In genomic region chr1:170680428-170680827, GRCh38 we compare ENCODE assay signal across 21 cellular contexts. TPM values are rescaled to one million over a fixed set of nuclear protein-coding genes. Genes with fewer than 3 reads are reported as not detected.
A peak's percentile ranks its signal among the peaks of the same experiment; 100 is the strongest.
DNase-seq lines count a peak whose midpoint lies in the region; ATAC-seq and TF ChIP-seq lines count a peak whose summit lies in the region.
"Had no signal": no experiment of that assay in that cellular context is flagged by ENCODE, and none has a peak within 500 bp of the region (broad histone marks: within the 10 kb centered on the region; RNA-seq: fewer than 3 reads in every experiment).

No MANE protein-coding gene starts in this region.

- WGBS in body of pancreas, 2 donors, result 30 to 40% methylated on average over 3 of the region's 3 CpGs

- TF ChIP-seq POLR2A in gastrocnemius medialis (IDR thresholded peaks at IDR 0.05) (no peak), body of pancreas (IDR thresholded peaks at IDR 0.05) (no peak)

- H3K9ac ChIP-seq in adipocyte (ENCODE audit: low read length), result no peak overlapping the region

- no peaks in the 10 kb centered on the region for H3K9me3 ChIP-seq in adipocyte (ENCODE audit: control insufficient read depth, low read length)
- H3K9me3 ChIP-seq in gastrocnemius medialis, result no peaks in the 10 kb centered on the region
- H3K9me3 ChIP-seq in A673 (ENCODE audit: low read depth, low read length, poor library complexity, severe bottlenecking), result no peaks in the 10 kb centered on the region
- no peaks in the 10 kb centered on the region for H3K9me3 ChIP-seq in body of pancreas
- H3K9me3 ChIP-seq: BE2C, tibial artery had no signal

- peak in 1 of 2 donors; percentile 22 for ATAC-seq in gastrocnemius medialis
- no peak for ATAC-seq in GM21515 (IDR thresholded peaks at IDR 0.05; ENCODE audit: unreplicated experiment)
- ATAC-seq in body of pancreas, result no peak
- no peak for ATAC-seq in HG02885 (IDR thresholded peaks at IDR 0.05; ENCODE audit: poor library complexity, unreplicated experiment)
- ATAC-seq: activated T-cell treated with anti-CD3 and anti-CD28 coated beads, Interleukin-2, amount 50 U/mL, for 72 hours; naive thymus-derived CD4-positive, alpha-beta T cell had no signal

- H3K4me1 ChIP-seq in adipocyte (ENCODE audit: control insufficient read depth, insufficient read depth, low read length), result peaks cover 87% of the 10 kb centered on the region
- peaks cover 62 to 80% of the 10 kb centered on the region in 2 donors for H3K4me1 ChIP-seq in gastrocnemius medialis
- no peaks in the 10 kb centered on the region for H3K4me1 ChIP-seq in A673 (ENCODE audit: insufficient read depth, low read length, poor library complexity, severe bottlenecking)
- H3K4me1 ChIP-seq in body of pancreas, result no peaks in the 10 kb centered on the region
- H3K4me1 ChIP-seq: BE2C had no signal

- peak overlapping the region; percentile 90 to 100 (median 96) for H3K27ac ChIP-seq in gastrocnemius medialis
- no peak overlapping the region for H3K27ac ChIP-seq in A673 (ENCODE audit: low read depth, low read length, poor library complexity, severe bottlenecking)
- H3K27ac ChIP-seq in body of pancreas, result no peak overlapping the region
- H3K27ac ChIP-seq: HL-60 had no signal

- POLR2A ChIA-PET in A673 (lab: Charles Lee; ENCODE audit: low non-redundant PET), result no interaction called here

- H3K27me3 ChIP-seq in adipocyte (replicated peaks; ENCODE audit: control insufficient read depth, insufficient read depth, low read length) (no peaks in the 10 kb centered on the region), gastrocnemius medialis (no peaks in the 10 kb centered on the region), A673 (replicated peaks; ENCODE audit: insufficient read depth, low read depth, low read length, poor library complexity) (peaks cover 6% of the 10 kb centered on the region), body of pancreas (no peaks in the 10 kb centered on the region)
- H3K27me3 ChIP-seq: tibial artery had no signal

- CTCF ChIA-PET in A673 (lab: Charles Lee), result no interaction called here

- in situ Hi-C loops in gastrocnemius medialis (cut with MboI; ENCODE audit: low sequenced_read_pairs in 4 of 4), result no loop called here

- peak; percentile 53 for DNase-seq in AG20443 (ENCODE audit: low spot score)
- DNase-seq in adipocyte (ENCODE audit: low read depth), result peak; percentile 48
- peak; percentile 67 for DNase-seq in fibroblast of pulmonary artery (ENCODE audit: low read depth)
- no peak for DNase-seq in gastrocnemius medialis
- no peak for DNase-seq in A673 (ENCODE audit: low spot score)
- no peak for DNase-seq in body of pancreas
- DNase-seq: activated CD4-positive, alpha-beta T cell treated with anti-CD3 and anti-CD28 coated beads for 4 hours; activated naive CD4-positive, alpha-beta T cell treated with anti-CD3 and anti-CD28 coated beads, Interleukin-2, amount 10 ng/mL, durations not matched to agents 7 days and 5 days; activated T-cell treated with anti-CD3 and anti-CD28 coated beads, Interleukin-2, amount 50 U/mL, for 72 hours; BE2C; COR-L47; EL; naive thymus-derived CD4-positive, alpha-beta T cell; NCI-H1436; NCI-H524; stimulated activated CD4-positive, alpha-beta T cell treated with anti-CD3 and anti-CD28 coated beads, Interleukin-2, amount 100 ng/mL, for 24 hours; stimulated activated naive CD4-positive, alpha-beta T cell treated with Interleukin-2 at 50 U/mL for 16 hours; tibial artery had no signal

- peak overlapping the region; percentile 27 for H3K4me3 ChIP-seq in adipocyte (ENCODE audit: low read length)
- H3K4me3 ChIP-seq in fibroblast of pulmonary artery (replicated peaks; ENCODE audit: low read depth, low read length), result no peak overlapping the region
- no peak overlapping the region for H3K4me3 ChIP-seq in gastrocnemius medialis
- no peak overlapping the region for H3K4me3 ChIP-seq in A673 (ENCODE audit: low read depth, low read length, poor library complexity, severe bottlenecking)
- no peak overlapping the region for H3K4me3 ChIP-seq in body of pancreas
- H3K4me3 ChIP-seq: tibial artery had no signal

- H3K36me3 ChIP-seq in adipocyte (ENCODE audit: control insufficient read depth, insufficient read depth, low read length, severe bottlenecking) (no peaks in the 10 kb centered on the region), gastrocnemius medialis (no peaks in the 10 kb centered on the region), A673 (ENCODE audit: insufficient read depth, low read length, poor library complexity, severe bottlenecking) (no peaks in the 10 kb centered on the region), body of pancreas (replicated peaks in 1 of 2; ENCODE audit: insufficient read depth in 1 of 2, low read depth in 2 of 2) (no peaks in the 10 kb centered on the region)
- H3K36me3 ChIP-seq: BE2C, tibial artery had no signal

- intact Hi-C loops in gastrocnemius medialis (cut with DNase I; ENCODE audit: low total_unique reads), result no loop called here
- intact Hi-C loops in A673 (cut with micrococcal nuclease; ENCODE audit: unreplicated experiment), result loop anchor here (10.0 kb wide), 1 partner anchor 756 kb away; no protein-coding TSS in a partner anchor
- intact Hi-C loops in body of pancreas (cut with DNase I), result no loop called here

- TF ChIP-seq CTCF in fibroblast of pulmonary artery (IDR thresholded peaks at IDR 0.05; ENCODE audit: low read length, missing control alignments) (no peak), gastrocnemius medialis (IDR thresholded peaks at IDR 0.05 in 4 of 5, conservative IDR thresholded peaks at IDR 0.05 in 1 of 5) (no peak), A673 (conservative IDR thresholded peaks at IDR 0.05; ENCODE audit: low read depth, low read length) (no peak), body of pancreas (IDR thresholded peaks at IDR 0.05) (no peak)

- no TSS peak for BruUV-seq in A673 (replicated peaks; lab: Mats Ljungman, UMichigan)

RNA-seq across cellular contexts. Expression of gene PRRX1, which starts 16.5 kb away (rescaled TPM):
- total RNA-seq in gastrocnemius medialis, result 100 to 1,000 TPM in 1 of 4 donors, 10 to 100 TPM in 3; 35.3 to 120 (median 64.3) TPM
- total RNA-seq in A673 (2021), result 4.5 and 5.6 TPM in 2 replicates
- total RNA-seq in body of pancreas, result 1 to 10 TPM; 5.3 to 8.0 TPM
- total RNA-seq: activated T-cell treated with anti-CD3 and anti-CD28 coated beads, Interleukin-2, amount 50 U/mL, for 72 hours; naive thymus-derived CD4-positive, alpha-beta T cell had no signal

Comparison
In these comparisons a context has a peak if more than half of its experiments do, and no peak if none do; other contexts are left out.
1. DNase-seq: peak in AG20443 (single experiment), adipocyte (single experiment) and fibroblast of pulmonary artery (single experiment); none in gastrocnemius medialis (0 of 2), A673 (single experiment) and body of pancreas (0 of 4).
2. H3K27ac ChIP-seq: peak in gastrocnemius medialis (4 of 4); none in A673 (single experiment) and body of pancreas (0 of 4).